ENCODE assay signal across 14 cellular contexts in the genomic region with DNA sequence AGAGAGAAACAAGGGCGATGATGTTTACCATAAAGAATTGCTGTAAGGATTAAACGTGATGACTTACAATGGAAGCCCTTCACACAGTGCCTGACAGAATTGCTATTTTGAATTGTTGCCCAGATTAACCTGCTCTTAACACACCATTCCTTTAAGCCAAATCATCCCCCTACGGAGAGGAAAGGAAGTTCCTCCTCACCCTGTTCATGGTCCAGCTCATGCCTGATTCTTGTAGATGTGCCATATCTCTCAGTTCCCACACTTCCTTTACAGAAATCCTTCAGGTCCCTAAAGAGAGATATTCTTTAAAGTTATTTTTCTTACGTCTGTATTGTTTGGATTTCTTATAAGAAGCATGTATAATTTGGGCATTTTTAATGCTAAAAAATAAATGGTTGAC.
DNase-seq lines count a peak whose midpoint lies in the region; ATAC-seq and TF ChIP-seq lines count a peak whose summit lies in the region.
"Had no signal": no experiment of that assay in that cellular context is flagged by ENCODE, and none has a peak within 500 bp of the region (broad histone marks: within the 10 kb centered on the region; RNA-seq: fewer than 3 reads in every experiment).

No MANE protein-coding gene starts in this region.

- POLR2A ChIA-PET in CD8-positive, alpha-beta memory T cell (lab: Charles Lee), result no interaction called here

- H3K27me3 Mint-ChIP-seq in HFFc6 (ENCODE audit: insufficient read depth), result peaks cover 1% of the 10 kb centered on the region; the same call in 1 of the 2 replicates
- no peaks in the 10 kb centered on the region for H3K27me3 Mint-ChIP-seq in CD8-positive, alpha-beta memory T cell
- H3K27me3 Mint-ChIP-seq: activated CD4-positive, alpha-beta memory T cell treated with anti-CD3 and anti-CD28 coated beads for 36 hours; dendritic cell treated with granulocyte-macrophage colony-stimulating factor and Interleukin-4, amounts not matched to agents 40 ng/mL and 50 ng/mL, for 4 days had no signal

- DNase-seq in HFFc6 (peak; percentile 66), astrocyte of the spinal cord (ENCODE audit: low read depth, low spot score) (peak; percentile 69), glomerular endothelial cell (ENCODE audit: extremely low read depth, low read depth, low spot score) (peak; percentile 88), skeletal muscle cell (ENCODE audit: low read depth) (peak; percentile 84), NCI-H128 (lab: John Stamatoyannopoulos, UW; ENCODE audit: unreplicated experiment) (no peak), NCI-H1930 (lab: John Stamatoyannopoulos, UW) (no peak)
- no peak for DNase-seq in activated naive CD4-positive, alpha-beta T cell treated with anti-CD3 and anti-CD28 coated beads, Interleukin-2, amount 50 U/mL, for 72 hours (ENCODE audit: low spot score in 2 of 2)
- no peak for DNase-seq in CD8-positive, alpha-beta memory T cell
- DNase-seq: activated CD4-positive, alpha-beta memory T cell treated with anti-CD3 and anti-CD28 coated beads for 36 hours; activated naive CD4-positive, alpha-beta T cell; mucosa of descending colon; psoas muscle had no signal

- H3K27ac ChIP-seq in CD8-positive, alpha-beta memory T cell (ENCODE audit: low read depth, low read length), result no peak overlapping the region
- H3K27ac ChIP-seq: psoas muscle had no signal

- H3K4me3 ChIP-seq in astrocyte of the spinal cord (ENCODE audit: low read depth, low read length) (no peak overlapping the region), skeletal muscle cell (ENCODE audit: low read depth, low read length) (no peak overlapping the region)
- no peak overlapping the region for H3K4me3 ChIP-seq in CD8-positive, alpha-beta memory T cell (ENCODE audit: low read length)
- H3K4me3 ChIP-seq: GM23338, mucosa of descending colon, psoas muscle had no signal

- TF ChIP-seq CTCF in HFFc6 (IDR thresholded peaks at IDR 0.05) (no peak), astrocyte of the spinal cord (IDR thresholded peaks at IDR 0.05; ENCODE audit: low read depth, low read length) (no peak)

- H3K27ac Mint-ChIP-seq in HFFc6, result peak overlapping the region; percentile 47
- H3K27ac Mint-ChIP-seq in activated naive CD4-positive, alpha-beta T cell treated with anti-CD3 and anti-CD28 coated beads, Interleukin-2, amount 50 U/mL, for 72 hours, result peak overlapping the region in 1 of 2 donors; percentile 41
- no peak overlapping the region for H3K27ac Mint-ChIP-seq in CD8-positive, alpha-beta memory T cell
- H3K27ac Mint-ChIP-seq: activated CD4-positive, alpha-beta memory T cell treated with anti-CD3 and anti-CD28 coated beads for 36 hours; dendritic cell treated with granulocyte-macrophage colony-stimulating factor and Interleukin-4, amounts not matched to agents 40 ng/mL and 50 ng/mL, for 4 days; GM23338 had no signal

- no peaks in the 10 kb centered on the region for H3K36me3 ChIP-seq in CD8-positive, alpha-beta memory T cell (ENCODE audit: insufficient read depth, low read length)

- in situ Hi-C loops in astrocyte of the spinal cord (cut with HindIII; ENCODE audit: low sequenced_read_pairs), result no loop called here

- H3K4me1 Mint-ChIP-seq in HFFc6 (ENCODE audit: low read depth), result no peaks in the 10 kb centered on the region
- no peaks in the 10 kb centered on the region for H3K4me1 Mint-ChIP-seq in CD8-positive, alpha-beta memory T cell

- H3K27me3 ChIP-seq in CD8-positive, alpha-beta memory T cell (ENCODE audit: insufficient read depth, low read length, poor library complexity, severe bottlenecking), result no peaks in the 10 kb centered on the region

- H3K4me1 ChIP-seq in CD8-positive, alpha-beta memory T cell (ENCODE audit: insufficient read depth, low read length), result no peaks in the 10 kb centered on the region

- H3K36me3 Mint-ChIP-seq in HFFc6 (ENCODE audit: low read depth), result peaks cover 22% of the 10 kb centered on the region
- H3K36me3 Mint-ChIP-seq in activated naive CD4-positive, alpha-beta T cell treated with anti-CD3 and anti-CD28 coated beads, Interleukin-2, amount 50 U/mL, for 72 hours, result peaks cover 0 to 8% of the 10 kb centered on the region in 2 donors
- H3K36me3 Mint-ChIP-seq in CD8-positive, alpha-beta memory T cell, result peaks cover 0 to 37% (median 13%) of the 10 kb centered on the region in 3 donors

- CTCF ChIA-PET in CD8-positive, alpha-beta memory T cell (lab: Charles Lee), result interaction anchor here (1.4 kb wide), 1 partner anchor 86 kb away, joined by 3 read pairs; no protein-coding TSS in a partner anchor

- no peak overlapping the region for H3K4me3 Mint-ChIP-seq in HFFc6
- H3K4me3 Mint-ChIP-seq in CD8-positive, alpha-beta memory T cell, result no peak overlapping the region
- H3K4me3 Mint-ChIP-seq: activated CD4-positive, alpha-beta memory T cell treated with anti-CD3 and anti-CD28 coated beads for 36 hours; dendritic cell treated with granulocyte-macrophage colony-stimulating factor and Interleukin-4, amounts not matched to agents 40 ng/mL and 50 ng/mL, for 4 days; GM23338 had no signal

- ATAC-seq in activated naive CD4-positive, alpha-beta T cell treated with anti-CD3 and anti-CD28 coated beads, Interleukin-2, amount 50 U/mL, for 72 hours, result no peak
- ATAC-seq: GM23338, mucosa of descending colon had no signal

- no peaks in the 10 kb centered on the region for H3K9me3 Mint-ChIP-seq in HFFc6
- H3K9me3 Mint-ChIP-seq in activated naive CD4-positive, alpha-beta T cell treated with anti-CD3 and anti-CD28 coated beads, Interleukin-2, amount 50 U/mL, for 72 hours, result no peaks in the 10 kb centered on the region
- no peaks in the 10 kb centered on the region for H3K9me3 Mint-ChIP-seq in CD8-positive, alpha-beta memory T cell
- H3K9me3 Mint-ChIP-seq: activated CD4-positive, alpha-beta memory T cell treated with anti-CD3 and anti-CD28 coated beads for 36 hours; dendritic cell treated with granulocyte-macrophage colony-stimulating factor and Interleukin-4, amounts not matched to agents 40 ng/mL and 50 ng/mL, for 4 days; GM23338 had no signal

- H3K9me3 ChIP-seq in CD8-positive, alpha-beta memory T cell (ENCODE audit: low read length), result no peaks in the 10 kb centered on the region
- H3K9me3 ChIP-seq: mucosa of descending colon, psoas muscle had no signal

Comparison
In these comparisons a context has a peak if more than half of its experiments do, and no peak if none do; other contexts are left out.
1. DNase-seq: peak in HFFc6 (single experiment), astrocyte of the spinal cord (single experiment), glomerular endothelial cell (single experiment) and skeletal muscle cell (single experiment); none in NCI-H128 (single experiment), activated naive CD4-positive, alpha-beta T cell treated with anti-CD3 and anti-CD28 coated beads, Interleukin-2, amount 50 U/mL, for 72 hours (0 of 2), CD8-positive, alpha-beta memory T cell (0 of 5) and NCI-H1930 (0 of 2).